In the genomic region with DNA sequence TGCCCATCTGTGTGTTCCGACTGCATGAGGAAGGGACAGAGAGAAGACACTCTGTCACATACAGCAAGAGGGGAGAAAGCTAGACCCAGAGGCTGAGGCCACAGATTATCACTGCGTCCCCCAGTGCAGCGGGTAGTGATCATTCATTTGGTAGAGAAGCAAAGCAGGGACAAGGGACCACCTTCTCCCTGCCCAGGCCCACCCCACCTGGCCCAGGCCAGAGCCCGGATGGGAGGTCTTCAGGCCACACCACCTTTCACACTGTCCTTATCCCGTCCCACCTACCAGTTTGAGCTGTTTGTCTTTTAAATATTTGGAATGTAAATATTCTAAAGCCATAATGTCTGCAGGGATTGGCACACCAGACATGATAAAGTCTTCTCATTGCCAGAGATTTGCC, we compare ENCODE assay signal across 13 cellular contexts. TPM values are rescaled to one million over a fixed set of nuclear protein-coding genes. Genes with fewer than 3 reads are reported as not detected.
DNase-seq lines count a peak whose midpoint lies in the region; ATAC-seq and TF ChIP-seq lines count a peak whose summit lies in the region.
"Had no signal": no experiment of that assay in that cellular context is flagged by ENCODE, and none has a peak within 500 bp of the region (broad histone marks: within the 10 kb centered on the region; RNA-seq: fewer than 3 reads in every experiment).

No MANE protein-coding gene starts in this region.

- H4K20me1 ChIP-seq in OCI-LY7 (ENCODE audit: insufficient read depth, low read length), result no peaks in the 10 kb centered on the region

- H3K4me3 ChIP-seq in OCI-LY7 (ENCODE audit: low read depth, low read length, poor library complexity, severe bottlenecking) (no peak overlapping the region), coronary artery (no peak overlapping the region), psoas muscle (no peak overlapping the region), testis (no peak overlapping the region)
- H3K4me3 ChIP-seq: A549 had no signal

- no peaks in the 10 kb centered on the region for H3K27me3 Mint-ChIP-seq in activated CD4-positive, alpha-beta T cell treated with anti-CD3 and anti-CD28 coated beads for 36 hours

- no peaks in the 10 kb centered on the region for H3K79me2 ChIP-seq in OCI-LY7 (ENCODE audit: insufficient read depth, low read depth, low read length)

- H3K9me3 ChIP-seq in OCI-LY7 (ENCODE audit: low read length) (no peaks in the 10 kb centered on the region), psoas muscle (no peaks in the 10 kb centered on the region), testis (no peaks in the 10 kb centered on the region)
- H3K9me3 ChIP-seq: A549, SK-N-SH had no signal

- no peak overlapping the region for H2AFZ ChIP-seq in OCI-LY7 (ENCODE audit: low read length)

- H3K27ac Mint-ChIP-seq in activated CD4-positive, alpha-beta T cell treated with anti-CD3 and anti-CD28 coated beads for 36 hours, result peak overlapping the region; percentile 88

- no peak for ATAC-seq in activated CD4-positive, alpha-beta T cell treated with anti-CD3 and anti-CD28 coated beads for 36 hours
- no peak for ATAC-seq in psoas muscle

- no TSS peak for BruUV-seq in OCI-LY7 (replicated peaks; lab: Mats Ljungman, UMichigan)

- H3K27me3 ChIP-seq in psoas muscle (ENCODE audit: insufficient read depth in 3 of 3, low read length in 2 of 3), result no peaks in the 10 kb centered on the region
- H3K27me3 ChIP-seq in testis, result no peaks in the 10 kb centered on the region

- TF ChIP-seq CTCF in OCI-LY7 (conservative IDR thresholded peaks at IDR 0.05; ENCODE audit: low read length), result no peak
- TF ChIP-seq CTCF in coronary artery (IDR thresholded peaks at IDR 0.05), result no peak
- TF ChIP-seq CTCF in psoas muscle (IDR thresholded peaks at IDR 0.05), result no peak
- TF ChIP-seq CTCF in testis (IDR thresholded peaks at IDR 0.05), result no peak

- H3K36me3 ChIP-seq in OCI-LY7 (ENCODE audit: insufficient read depth, low read length) (peaks cover 64% of the 10 kb centered on the region), psoas muscle (ENCODE audit: insufficient read depth in 1 of 2, low read depth in 1 of 2) (peaks cover 5 to 64% of the 10 kb centered on the region in 2 donors), testis (ENCODE audit: low read depth, missing control alignments) (no peaks in the 10 kb centered on the region)

- peaks cover 57% of the 10 kb centered on the region for H3K36me3 Mint-ChIP-seq in activated CD4-positive, alpha-beta T cell treated with anti-CD3 and anti-CD28 coated beads for 36 hours (ENCODE audit: low read depth)

- H3K4me1 Mint-ChIP-seq in activated CD4-positive, alpha-beta T cell treated with anti-CD3 and anti-CD28 coated beads for 36 hours, result peaks cover 58% of the 10 kb centered on the region

- H3K9me2 ChIP-seq in OCI-LY7 (ENCODE audit: insufficient read depth, low read length), result no peaks in the 10 kb centered on the region
- H3K9me2 ChIP-seq: SK-N-SH had no signal

- H3K27ac ChIP-seq in OCI-LY7 (ENCODE audit: low read depth, low read length, poor library complexity, severe bottlenecking) (peak overlapping the region; percentile 37), coronary artery (peak overlapping the region; percentile 7 to 69), psoas muscle (peak overlapping the region; percentile 72), testis (no peak overlapping the region)

- H3K9me3 Mint-ChIP-seq in activated CD4-positive, alpha-beta T cell treated with anti-CD3 and anti-CD28 coated beads for 36 hours (ENCODE audit: low read depth), result no peaks in the 10 kb centered on the region

- no peak for DNase-seq in activated CD4-positive, alpha-beta T cell treated with anti-CD3 and anti-CD28 coated beads for 36 hours
- no peak for DNase-seq in activated CD4-positive, alpha-beta T cell treated with anti-CD3 and anti-CD28 coated beads for 1 hour
- DNase-seq in OCI-LY7 (ENCODE audit: low spot score), result no peak
- DNase-seq in coronary artery (ENCODE audit: low spot score), result no peak
- no peak for DNase-seq in psoas muscle
- DNase-seq in C1 segment of cervical spinal cord (lab: John Stamatoyannopoulos, UW), result no peak
- no peak for DNase-seq in testis
- DNase-seq in NCI-H2196 (lab: John Stamatoyannopoulos, UW; ENCODE audit: unreplicated experiment), result no peak
- DNase-seq: GOT3, hippocampal formation, NCI-H446 treated with DMSO at 0.1 percent for 48 hours, SK-N-SH had no signal

- WGBS in psoas muscle, 3 donors, result 90 to 98% (median 97%) methylated on average over 5 of the region's 5 CpGs
- WGBS in testis, 2 donors, result 90 to 98% methylated on average over 5 of the region's 5 CpGs

- no peak for TF ChIP-seq POLR2A in testis (IDR thresholded peaks at IDR 0.05)

- CTCF ChIA-PET in activated CD4-positive, alpha-beta T cell treated with anti-CD3 and anti-CD28 coated beads for 36 hours (lab: Charles Lee), result interaction anchor here (0.9 kb wide), 1 partner anchor 283 kb away, joined by 3 read pairs; no protein-coding TSS in a partner anchor
- CTCF ChIA-PET in OCI-LY7 (lab: Charles Lee; ENCODE audit: unreplicated experiment), result interaction anchor here (0.5 kb wide), 1 partner anchor 1105 kb away, joined by 3 read pairs; no protein-coding TSS in a partner anchor

- intact Hi-C loops in activated CD4-positive, alpha-beta T cell treated with anti-CD3 and anti-CD28 coated beads for 36 hours (cut with DNase I, micrococcal nuclease), result loop anchor here (5.0 kb wide), 3 partner anchors 33 to 503 kb away; partner anchors contain the start of genes HAUS3 (in 1 of the 2) and POLN (in 1 of the 2)
- intact Hi-C loops in OCI-LY7 (cut with micrococcal nuclease; ENCODE audit: unreplicated experiment) (no loop called here), psoas muscle (cut with DNase I) (no loop called here), testis (cut with DNase I; ENCODE audit: low total_unique reads) (no loop called here)

- peaks cover 36% of the 10 kb centered on the region for H3K4me1 ChIP-seq in OCI-LY7 (ENCODE audit: insufficient read depth, low read length, poor library complexity, severe bottlenecking)
- peaks cover 11% of the 10 kb centered on the region for H3K4me1 ChIP-seq in psoas muscle
- H3K4me1 ChIP-seq in testis, result peaks cover 17% of the 10 kb centered on the region

- peak overlapping the region; percentile 33 for H3K4me3 Mint-ChIP-seq in activated CD4-positive, alpha-beta T cell treated with anti-CD3 and anti-CD28 coated beads for 36 hours

- POLR2A ChIA-PET in activated CD4-positive, alpha-beta T cell treated with anti-CD3 and anti-CD28 coated beads for 36 hours (lab: Charles Lee), result interaction anchor here (0.8 to 2.4 kb wide), 9 partner anchors 11 to 455 kb away, joined by 3 to 11 read pairs (median 6); partner anchors contain the start of genes GRK4, NOP14 and TNIP2
- POLR2A ChIA-PET in OCI-LY7 (lab: Charles Lee), result interaction anchor here (0.6 kb wide), 1 partner anchor 61 kb away, joined by 3 read pairs; no protein-coding TSS in a partner anchor

- H3K4me2 ChIP-seq in OCI-LY7 (ENCODE audit: low read length), result no peak overlapping the region

RNA-seq across cellular contexts. Expression of gene TNIP2, which starts 10.6 kb away (rescaled TPM):
- 10 to 100 TPM; 50.6 to 59.4 TPM for total RNA-seq in activated CD4-positive, alpha-beta T cell treated with anti-CD3 and anti-CD28 coated beads for 36 hours
- total RNA-seq in OCI-LY7 (2014; rRNA removed; shearing (Covaris generic)), result 32.1 TPM in 2 replicates
- total RNA-seq in OCI-LY7 (2022) (26.2 and 28.3 TPM in 2 replicates), psoas muscle (10 to 100 TPM; 16.3 to 44.6 (median 32.4) TPM), testis (100 to 1,000 TPM in 1 of 2 donors, 10 to 100 TPM in 1; 99.7 to 108 TPM)
- polyA plus RNA-seq in psoas muscle (10 to 100 TPM; 45.9 to 66.2 (median 59.5) TPM), testis (ENCODE audit: insufficient read depth, low read depth, low replicate concordance) (35.1 TPM)

RNA-seq across cellular contexts. Expression of gene SH3BP2, which starts 47.4 kb away (rescaled TPM):
- 10 to 100 TPM; 63.3 to 68.3 TPM for total RNA-seq in activated CD4-positive, alpha-beta T cell treated with anti-CD3 and anti-CD28 coated beads for 36 hours
- 6.9 and 10.9 TPM in 2 replicates for total RNA-seq in OCI-LY7 (2014; rRNA removed; shearing (Covaris generic))
- total RNA-seq in OCI-LY7 (2022) (23.8 and 31.6 TPM in 2 replicates), psoas muscle (10 to 100 TPM; 12.4 to 18.1 (median 13.9) TPM), testis (10 to 100 TPM; 45.0 to 47.3 TPM)
- polyA plus RNA-seq in psoas muscle (10 to 100 TPM in 1 of 3 donors, 1 to 10 TPM in 2; 7.1 to 13.1 (median 8.0) TPM), testis (ENCODE audit: insufficient read depth, low read depth, low replicate concordance) (26.6 TPM)

Comparison
In these comparisons a context has a peak if more than half of its experiments do, and no peak if none do; other contexts are left out.
1. H3K27ac ChIP-seq: peak in OCI-LY7 (single experiment), coronary artery (2 of 2) and psoas muscle (single experiment); none in testis (0 of 2).
2. intact Hi-C loops: an anchor here in activated CD4-positive, alpha-beta T cell treated with anti-CD3 and anti-CD28 coated beads for 36 hours (5.0 kb wide); none called in OCI-LY7, psoas muscle and testis.